ENCODE assay signal across 2 cellular contexts in genomic region chr20:1184260-1184637, GRCh38.
TF ChIP-seq lines count a peak whose summit lies in the region.

No MANE protein-coding gene starts in this region.

TF ChIP-seq in HepG2, 621 proteins besides CTCF, POLR2A, EP300 and RAD21:
- TF ChIP-seq E2F5 (CRISPR knock-in tag; conservative IDR thresholded peaks at IDR 0.05): no peak
- no peak for TF ChIP-seq ZNF383 (CRISPR knock-in tag; IDR thresholded peaks at IDR 0.05; ENCODE audit: borderline replicate concordance)
- TF ChIP-seq THAP9 (CRISPR knock-in tag; IDR thresholded peaks at IDR 0.05; ENCODE audit: borderline replicate concordance): peak; percentile 64; the same call in 1 of the 2 replicates
- 0 out of 2 replicates have a peak, but pooled peaks have one; percentile 8 for TF ChIP-seq ZSCAN31 (CRISPR knock-in tag; IDR thresholded peaks at IDR 0.05; ENCODE audit: low read depth)
- no peak for TF ChIP-seq BRCA1 (CRISPR knock-in tag; IDR thresholded peaks at IDR 0.05)
- no peak for TF ChIP-seq SOX6 (IDR thresholded peaks at IDR 0.05)
- peak; percentile 24; the same call in 1 of the 2 replicates for TF ChIP-seq SOX6 (CRISPR knock-in tag; IDR thresholded peaks at IDR 0.05)
- 0 out of 2 replicates have a peak, but pooled peaks have one; percentile 36 for TF ChIP-seq SMAD1 (CRISPR knock-in tag; IDR thresholded peaks at IDR 0.05; ENCODE audit: borderline replicate concordance, low read depth)
- TF ChIP-seq NFKBIZ (CRISPR knock-in tag; IDR thresholded peaks at IDR 0.05): no peak
- TF ChIP-seq ZNF746 (CRISPR knock-in tag; IDR thresholded peaks at IDR 0.05): 0 out of 2 replicates have a peak, but pooled peaks have one; percentile 59
- TF ChIP-seq ZNF136 (CRISPR knock-in tag; IDR thresholded peaks at IDR 0.05; ENCODE audit: low read depth): 0 out of 2 replicates have a peak, but pooled peaks have one; percentile 41
- no peak for TF ChIP-seq ZKSCAN1 (IDR thresholded peaks at IDR 0.05; ENCODE audit: low read length)
- no peak for TF ChIP-seq ZNF17 (CRISPR knock-in tag; IDR thresholded peaks at IDR 0.05)
- TF ChIP-seq ZNF333 (CRISPR knock-in tag; IDR thresholded peaks at IDR 0.05; ENCODE audit: borderline replicate concordance): 0 out of 2 replicates have a peak, but pooled peaks have one; percentile 18
- TF ChIP-seq ZBTB7B (CRISPR knock-in tag; IDR thresholded peaks at IDR 0.05): peak; percentile 14; the same call in 1 of the 2 replicates
- no peak for TF ChIP-seq ZNF260 (CRISPR knock-in tag; IDR thresholded peaks at IDR 0.05; ENCODE audit: borderline replicate concordance, low read depth)
- no peak for TF ChIP-seq MIER3 (CRISPR knock-in tag; IDR thresholded peaks at IDR 0.05; ENCODE audit: borderline replicate concordance)
- TF ChIP-seq ZNF619 (CRISPR knock-in tag; IDR thresholded peaks at IDR 0.05): 0 out of 2 replicates have a peak, but pooled peaks have one; percentile 17
- TF ChIP-seq ZNF350 (CRISPR knock-in tag; IDR thresholded peaks at IDR 0.05; ENCODE audit: borderline replicate concordance, low read depth): 0 out of 2 replicates have a peak, but pooled peaks have one; percentile 54
- 0 out of 2 replicates have a peak, but pooled peaks have one; percentile 45 for TF ChIP-seq HIVEP1 (CRISPR knock-in tag; IDR thresholded peaks at IDR 0.05)

TF ChIP-seq in K562, 482 proteins besides CTCF, POLR2A, EP300 and RAD21:
- TF ChIP-seq NFIC (IDR thresholded peaks at IDR 0.05): 0 out of 2 replicates have a peak, but pooled peaks have one; percentile 6
- no peak for TF ChIP-seq TFAM (CRISPR knock-in tag; conservative IDR thresholded peaks at IDR 0.05)
- TF ChIP-seq TFAP4 (CRISPR knock-in tag; IDR thresholded peaks at IDR 0.05; ENCODE audit: borderline replicate concordance): no peak
- TF ChIP-seq CEBPB (tag; IDR thresholded peaks at IDR 0.05): no peak
- no peak for TF ChIP-seq ZNF780A (CRISPR knock-in tag; IDR thresholded peaks at IDR 0.05)
- no peak for TF ChIP-seq GABPA (tag; conservative IDR thresholded peaks at IDR 0.05; ENCODE audit: low read depth)
- TF ChIP-seq GTF2B (IDR thresholded peaks at IDR 0.05; ENCODE audit: extremely low read depth, insufficient read length): no peak
- TF ChIP-seq DNMT1 (IDR thresholded peaks at IDR 0.05): no peak
- 0 out of 2 replicates have a peak, but pooled peaks have one; percentile 19 for TF ChIP-seq HDAC2 (IDR thresholded peaks at IDR 0.05)
